Comparison of ENCODE assay signal across 1 cellular context in the genomic region with DNA sequence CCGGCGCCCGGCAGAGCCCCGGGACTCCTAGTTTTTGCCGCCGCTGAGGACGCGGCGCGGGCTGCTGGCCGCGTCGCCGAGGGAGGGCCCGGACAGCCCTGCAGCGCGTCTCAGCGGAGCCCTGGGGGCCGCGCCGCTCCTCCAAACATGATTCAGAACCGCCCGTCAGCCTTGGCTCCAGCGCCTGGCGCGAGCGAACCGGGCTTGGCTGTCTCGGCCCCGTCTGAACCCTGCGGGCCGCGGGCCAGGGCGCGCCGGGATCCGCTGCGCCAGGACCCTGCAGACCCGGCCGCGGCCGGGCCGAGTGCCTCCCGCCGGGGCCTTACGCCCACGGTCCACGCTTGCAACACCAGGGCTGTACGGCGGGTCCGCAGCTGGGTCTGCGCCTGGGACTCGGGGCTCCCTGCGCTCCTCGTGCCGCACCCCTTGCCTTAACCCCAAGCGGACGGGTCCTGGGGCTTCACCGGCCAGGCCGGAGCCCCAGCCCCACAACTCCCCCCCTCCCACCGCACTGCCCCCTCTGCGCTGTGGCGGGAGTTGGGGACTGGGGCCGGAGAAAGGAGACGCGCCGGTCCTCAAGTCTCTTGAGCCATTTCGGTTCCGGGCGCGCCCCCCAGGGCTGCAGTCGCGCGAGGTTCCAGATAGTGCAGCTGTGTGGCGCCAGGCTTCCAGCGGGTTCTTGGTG.
TF ChIP-seq lines count a peak whose summit lies in the region.

No MANE protein-coding gene starts in this region.

TF ChIP-seq in GM12878, 131 proteins besides CTCF, POLR2A, EP300 and RAD21 (continued from another document):
- TF ChIP-seq, protein P1, sequence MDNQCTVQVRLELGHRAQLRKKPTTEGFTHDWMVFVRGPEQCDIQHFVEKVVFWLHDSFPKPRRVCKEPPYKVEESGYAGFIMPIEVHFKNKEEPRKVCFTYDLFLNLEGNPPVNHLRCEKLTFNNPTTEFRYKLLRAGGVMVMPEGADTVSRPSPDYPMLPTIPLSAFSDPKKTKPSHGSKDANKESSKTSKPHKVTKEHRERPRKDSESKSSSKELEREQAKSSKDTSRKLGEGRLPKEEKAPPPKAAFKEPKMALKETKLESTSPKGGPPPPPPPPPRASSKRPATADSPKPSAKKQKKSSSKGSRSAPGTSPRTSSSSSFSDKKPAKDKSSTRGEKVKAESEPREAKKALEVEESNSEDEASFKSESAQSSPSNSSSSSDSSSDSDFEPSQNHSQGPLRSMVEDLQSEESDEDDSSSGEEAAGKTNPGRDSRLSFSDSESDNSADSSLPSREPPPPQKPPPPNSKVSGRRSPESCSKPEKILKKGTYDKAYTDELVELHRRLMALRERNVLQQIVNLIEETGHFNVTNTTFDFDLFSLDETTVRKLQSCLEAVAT (IDR thresholded peaks at IDR 0.05) = no peak
- TF ChIP-seq CEBPB (IDR thresholded peaks at IDR 0.05; ENCODE audit: borderline replicate concordance in 1 of 2, low read depth in 2 of 2, low read length in 2 of 2) (no peak), HDAC6 (IDR thresholded peaks at IDR 0.05; ENCODE audit: unreplicated experiment) (peak; percentile 66), BMI1 (IDR thresholded peaks at IDR 0.05; ENCODE audit: borderline replicate concordance) (no peak), SMAD1 (IDR thresholded peaks at IDR 0.05; ENCODE audit: low read depth, partially characterized antibody) (no peak), RAD51 (IDR thresholded peaks at IDR 0.05) (no peak)
- TF ChIP-seq, protein P2, sequence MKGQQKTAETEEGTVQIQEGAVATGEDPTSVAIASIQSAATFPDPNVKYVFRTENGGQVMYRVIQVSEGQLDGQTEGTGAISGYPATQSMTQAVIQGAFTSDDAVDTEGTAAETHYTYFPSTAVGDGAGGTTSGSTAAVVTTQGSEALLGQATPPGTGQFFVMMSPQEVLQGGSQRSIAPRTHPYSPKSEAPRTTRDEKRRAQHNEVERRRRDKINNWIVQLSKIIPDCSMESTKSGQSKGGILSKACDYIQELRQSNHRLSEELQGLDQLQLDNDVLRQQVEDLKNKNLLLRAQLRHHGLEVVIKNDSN (IDR thresholded peaks at IDR 0.05; ENCODE audit: borderline replicate concordance, extremely low read length, insufficient read depth, low read depth, low read length) = no peak
